14 cellular contexts compared by ENCODE assay signal in the genomic region with DNA sequence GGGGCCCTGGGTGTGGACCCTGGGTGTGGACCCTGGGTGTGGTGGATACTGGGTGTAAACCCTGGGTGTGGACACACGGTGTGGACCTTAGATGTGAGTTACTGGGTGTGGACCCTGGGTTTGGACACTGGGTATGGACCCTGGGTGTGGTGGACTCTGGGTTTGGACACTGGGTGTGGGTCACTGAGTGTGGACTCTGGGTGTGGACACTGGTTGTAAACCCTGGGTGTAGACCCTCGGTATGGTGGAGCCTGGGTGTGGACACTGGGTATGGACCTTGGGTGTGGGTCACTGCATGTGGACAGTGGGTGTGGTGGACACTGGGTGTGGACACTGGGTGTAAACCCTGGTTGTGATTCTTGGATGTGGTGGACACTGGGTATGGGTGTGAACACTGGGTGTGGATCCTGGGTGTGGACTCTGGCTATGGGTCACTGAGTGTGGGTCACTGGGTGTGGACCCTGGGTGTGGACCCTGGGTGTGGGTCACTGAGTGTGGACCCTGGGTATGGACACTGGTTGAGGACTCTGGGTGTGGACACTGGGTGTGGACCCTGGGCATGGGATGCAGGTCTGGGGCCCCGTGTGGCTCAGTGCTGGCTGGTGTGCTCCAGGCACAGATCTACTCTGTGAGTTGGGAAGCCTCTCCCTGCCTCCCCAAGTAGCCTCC.
A peak's percentile ranks its signal among the peaks of the same experiment; 100 is the strongest.
DNase-seq lines count a peak whose midpoint lies in the region; ATAC-seq and TF ChIP-seq lines count a peak whose summit lies in the region.
"Had no signal": no experiment of that assay in that cellular context is flagged by ENCODE, and none has a peak within 500 bp of the region (broad histone marks: within the 10 kb centered on the region; RNA-seq: fewer than 3 reads in every experiment).

No MANE protein-coding gene starts in this region.

- H3K27ac ChIP-seq in RWPE1 (0 out of 2 replicates have a peak overlapping the region, but pooled peaks have one; percentile 14), neuronal stem cell (replicated peaks; ENCODE audit: low read length) (no peak overlapping the region), Karpas-422 (ENCODE audit: low read length) (no peak overlapping the region)

- intact Hi-C loops in CD14-positive monocyte (cut with micrococcal nuclease) = no loop called here

- no peaks in the 10 kb centered on the region for H3K9me2 ChIP-seq in Karpas-422 (replicated peaks; ENCODE audit: insufficient read depth, low read length)

- ATAC-seq in left lobe of liver = no peak
- ATAC-seq in GM19023 (IDR thresholded peaks at IDR 0.05; ENCODE audit: unreplicated experiment) = no peak
- ATAC-seq: HCT116 had no signal

- H3K9me3 Mint-ChIP-seq in CD14-positive monocyte = peaks cover 0 to 16% (median 2%) of the 10 kb centered on the region in 7 donors

- H2AK5ac ChIP-seq in neuronal stem cell (ENCODE audit: low read depth, low read length) = peak overlapping the region; percentile 72

- H4K20me1 ChIP-seq in Karpas-422 (ENCODE audit: insufficient read depth, low read depth, low read length) = no peaks in the 10 kb centered on the region

- H3K4me3 Mint-ChIP-seq in CD14-positive monocyte = no peak overlapping the region

- DNase-seq in CD14-positive monocyte (ENCODE audit: low spot score) = peak; percentile 31
- no peak for DNase-seq in RWPE1 (ENCODE audit: low spot score)
- DNase-seq in left lobe of liver (ENCODE audit: low spot score) = peak; percentile 30
- DNase-seq in neuronal stem cell (ENCODE audit: low spot score) = no peak
- DNase-seq in GOT3 (lab: John Stamatoyannopoulos, UW) = no peak
- no peak for DNase-seq in Karpas-422
- DNase-seq in NCI-H774 (lab: John Stamatoyannopoulos, UW) = no peak
- DNase-seq: ACHN, AML-193, Caco-2, NCI-H226, NCI-H526 had no signal

- no peaks in the 10 kb centered on the region for H3K4me1 Mint-ChIP-seq in CD14-positive monocyte

- no peaks in the 10 kb centered on the region for H3K36me3 Mint-ChIP-seq in CD14-positive monocyte

- WGBS in neuronal stem cell (ENCODE audit: extremely low coverage in 2 of 2, insufficient read length in 2 of 2, insufficient replicate concordance in 1 of 2), 2 donors = no CpG with 5 or more reads among the region's 3 CpGs

- H3K9me3 ChIP-seq in neuronal stem cell (replicated peaks in 1 of 2; ENCODE audit: control insufficient read depth in 2 of 2, insufficient read depth in 1 of 2, low read depth in 1 of 2, low read length in 2 of 2) = no peaks in the 10 kb centered on the region
- H3K9me3 ChIP-seq in Karpas-422 (ENCODE audit: low read length) = no peaks in the 10 kb centered on the region

- no peaks in the 10 kb centered on the region for H3K27me3 ChIP-seq in neuronal stem cell (ENCODE audit: control insufficient read depth in 3 of 3, insufficient read depth in 3 of 3, low read depth in 1 of 3, low read length in 3 of 3)
- no peaks in the 10 kb centered on the region for H3K27me3 ChIP-seq in Karpas-422 (ENCODE audit: low read length)

- H4K8ac ChIP-seq in neuronal stem cell (ENCODE audit: low read depth, low read length) = no peak overlapping the region

- H2BK15ac ChIP-seq in neuronal stem cell (ENCODE audit: low read length) = peak overlapping the region; percentile 18

- H2BK120ac ChIP-seq in neuronal stem cell (ENCODE audit: low read depth, low read length) = no peak overlapping the region

- H3K4me2 ChIP-seq in neuronal stem cell (ENCODE audit: insufficient read depth, low read length, poor library complexity, severe bottlenecking) = no peak overlapping the region
- no peak overlapping the region for H3K4me2 ChIP-seq in Karpas-422 (ENCODE audit: low read depth, low read length, poor library complexity, severe bottlenecking)

- H3K14ac ChIP-seq in neuronal stem cell (ENCODE audit: low read length) = peak overlapping the region; percentile 25

- POLR2A ChIA-PET in RWPE1 (lab: Yijun Ruan, JAX; ENCODE audit: low non-redundant PET) = no interaction called here

- H3K79me1 ChIP-seq in neuronal stem cell (ENCODE audit: low read depth, low read length) = no peaks in the 10 kb centered on the region

- H3K9ac ChIP-seq in neuronal stem cell (ENCODE audit: low read depth, low read length, poor library complexity) (no peak overlapping the region), Karpas-422 (ENCODE audit: low read length) (no peak overlapping the region)

- peak overlapping the region; percentile 7 for H3K18ac ChIP-seq in neuronal stem cell (ENCODE audit: low read length)

- no peak overlapping the region for H3K4ac ChIP-seq in neuronal stem cell (ENCODE audit: low read length)

- H2BK12ac ChIP-seq in neuronal stem cell (ENCODE audit: low read length) = peak overlapping the region; percentile 33

- H4K91ac ChIP-seq in neuronal stem cell (ENCODE audit: low read depth, low read length, poor library complexity) = no peak overlapping the region

- H3K36me3 ChIP-seq in neuronal stem cell (replicated peaks in 1 of 2; ENCODE audit: control insufficient read depth in 2 of 2, insufficient read depth in 2 of 2, low read length in 2 of 2) = no peaks in the 10 kb centered on the region
- H3K36me3 ChIP-seq in Karpas-422 (ENCODE audit: insufficient read depth, low read length) = no peaks in the 10 kb centered on the region

- H3K4me1 ChIP-seq in neuronal stem cell (ENCODE audit: control insufficient read depth in 2 of 2, insufficient read depth in 1 of 2, low read depth in 1 of 2, low read length in 2 of 2) (peaks cover 0 to 4% of the 10 kb centered on the region in 2 donors), Karpas-422 (ENCODE audit: low read length) (no peaks in the 10 kb centered on the region)

- CTCF ChIA-PET in RWPE1 (lab: Yijun Ruan, JAX) = interaction anchor here (0.6 kb wide), 1 partner anchor 734 kb away, joined by 3 read pairs; no protein-coding TSS in a partner anchor

- TF ChIP-seq CTCF in CD14-positive monocyte (IDR thresholded peaks at IDR 0.05) = no peak
- TF ChIP-seq CTCF in RWPE1 (conservative IDR thresholded peaks at IDR 0.05; ENCODE audit: low read depth) = no peak

- H3K27me3 Mint-ChIP-seq in CD14-positive monocyte (ENCODE audit: low read depth in 3 of 3) = peaks cover 0 to 8% (median 0%) of the 10 kb centered on the region in 3 donors

- H2AFZ ChIP-seq in neuronal stem cell (ENCODE audit: low read length) (no peak overlapping the region), Karpas-422 (ENCODE audit: low read length) (no peak overlapping the region)

- H3K79me2 ChIP-seq in Karpas-422 (ENCODE audit: low read length) = no peaks in the 10 kb centered on the region

- no peak overlapping the region for H3K4me3 ChIP-seq in neuronal stem cell (ENCODE audit: low read length in 2 of 2)
- no peak overlapping the region for H3K4me3 ChIP-seq in Karpas-422 (ENCODE audit: low read length)

- H3K27ac Mint-ChIP-seq in CD14-positive monocyte = peak overlapping the region in 1 of 7 donors; percentile 31

- no peak overlapping the region for H2BK5ac ChIP-seq in neuronal stem cell (ENCODE audit: low read length)

- H3K23ac ChIP-seq in neuronal stem cell (ENCODE audit: low read depth, low read length, poor library complexity) = no peak overlapping the region

Comparison
In these comparisons a context has a peak if more than half of its experiments do, and no peak if none do; other contexts are left out.
1. DNase-seq: peak in CD14-positive monocyte (single experiment) and left lobe of liver (single experiment); none in RWPE1 (single experiment), neuronal stem cell (single experiment), GOT3 (single experiment), Karpas-422 (single experiment) and NCI-H774 (single experiment).